Comparison of ENCODE assay signal across 9 cellular contexts in the genomic region with DNA sequence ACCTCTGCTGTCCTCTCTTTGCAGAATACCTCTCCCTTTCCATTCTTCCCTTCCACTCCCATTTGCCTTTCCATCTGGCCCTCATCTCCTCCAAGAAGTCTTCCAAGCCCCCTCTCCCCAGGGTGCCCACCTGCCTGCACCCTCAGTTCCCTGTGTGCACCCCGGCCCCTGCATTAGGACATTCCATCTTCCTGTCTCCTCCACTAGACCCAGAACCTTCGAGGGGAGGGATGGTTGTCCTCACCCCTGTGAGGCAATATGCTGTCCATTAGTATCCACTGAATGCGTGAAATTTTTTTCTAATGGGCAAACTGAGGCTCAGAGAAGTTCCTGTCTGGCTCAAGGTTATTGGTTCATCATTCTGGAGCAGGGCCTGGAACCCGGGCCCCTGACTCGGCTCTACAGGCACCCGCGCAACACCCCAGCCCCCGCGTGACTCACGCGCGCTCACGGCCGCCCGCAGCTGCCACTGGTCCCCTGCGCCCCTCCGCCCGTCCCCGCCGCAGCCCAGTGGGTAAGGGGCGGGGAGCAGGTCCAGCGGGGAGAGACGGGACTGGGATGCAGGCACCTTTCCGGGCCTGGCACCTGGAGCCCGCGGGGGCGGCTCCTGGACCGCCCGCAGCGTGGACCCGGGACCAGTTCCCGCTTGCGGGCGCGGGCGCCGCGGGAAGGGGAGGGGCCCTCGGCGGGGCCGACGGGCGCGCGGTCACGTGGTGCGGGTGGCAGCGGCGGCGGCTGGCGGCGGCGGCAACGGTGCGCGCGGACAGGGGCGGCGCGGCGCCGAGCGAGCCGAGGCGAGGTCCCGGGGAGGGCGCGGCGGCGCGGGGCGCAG. TPM values are rescaled to one million over a fixed set of nuclear protein-coding genes. Genes with fewer than 3 reads are reported as not detected.
A peak's percentile ranks its signal among the peaks of the same experiment; 100 is the strongest.
DNase-seq lines count a peak whose midpoint lies in the region; ATAC-seq, FAIRE-seq and TF ChIP-seq lines count a peak whose summit lies in the region.
"Had no signal": no experiment of that assay in that cellular context is flagged by ENCODE, and none has a peak within 500 bp of the region (broad histone marks: within the 10 kb centered on the region; RNA-seq: fewer than 3 reads in every experiment).

No MANE protein-coding gene starts in this region.

- ATAC-seq in activated T-helper 17 cell treated with anti-CD3 and anti-CD28 coated beads, Interleukin-2, amount 50 U/mL, for 72 hours (replicated peaks) = peak; percentile 71

- H3K27me3 ChIP-seq in parathyroid adenoma (ENCODE audit: control insufficient read depth, insufficient read depth, low read length) = no peaks in the 10 kb centered on the region

- H3K4me2 ChIP-seq in parathyroid adenoma (ENCODE audit: low read length) = peak overlapping the region; percentile 52

- H3K4me3 ChIP-seq in GM12864 (ENCODE audit: low read depth, low read length) (peak overlapping the region; percentile 61), parathyroid adenoma (ENCODE audit: low read depth, low read length) (peak overlapping the region; percentile 30)

- H3K27me3 Mint-ChIP-seq in activated T-helper 17 cell treated with anti-CD3 and anti-CD28 coated beads, Interleukin-2, amount 50 U/mL, for 72 hours = peaks cover 17% of the 10 kb centered on the region

- H3K36me3 ChIP-seq in parathyroid adenoma (ENCODE audit: control insufficient read depth, insufficient read depth, low read length) = no peaks in the 10 kb centered on the region

- DNase-seq in GM12864 (ENCODE audit: low read depth) (no peak), NCI-H2227 treated with DMSO at 0.1 percent for 48 hours (lab: John Stamatoyannopoulos, UW) (peak; percentile 9), frontal cortex (ENCODE audit: low spot score in 2 of 2) (peak; percentile 86 to 91), H54 (ENCODE audit: insufficient read length, low spot score) (no peak), HT-29 (ENCODE audit: low spot score) (no peak), ureter (ENCODE audit: low spot score) (no peak)

- no peaks in the 10 kb centered on the region for H3K9me3 Mint-ChIP-seq in activated T-helper 17 cell treated with anti-CD3 and anti-CD28 coated beads, Interleukin-2, amount 50 U/mL, for 72 hours

- no peak for TF ChIP-seq CTCF in GM12864 (IDR thresholded peaks at IDR 0.05; ENCODE audit: low read depth, low read length, missing control alignments)
- no peak for TF ChIP-seq CTCF in parathyroid adenoma (IDR thresholded peaks at IDR 0.05)

- TF ChIP-seq POLR2A in H54 (IDR thresholded peaks at IDR 0.05; ENCODE audit: low read depth, low read length) = no peak

- peak overlapping the region; percentile 73 for H3K4me3 Mint-ChIP-seq in activated T-helper 17 cell treated with anti-CD3 and anti-CD28 coated beads, Interleukin-2, amount 50 U/mL, for 72 hours

- H3K9me3 ChIP-seq in parathyroid adenoma (ENCODE audit: control insufficient read depth, low read length) = no peaks in the 10 kb centered on the region

- H3K9ac ChIP-seq in parathyroid adenoma = no peak overlapping the region

- H3K4me1 ChIP-seq in parathyroid adenoma = no peaks in the 10 kb centered on the region

- no peaks in the 10 kb centered on the region for H3K79me2 ChIP-seq in parathyroid adenoma

- no peaks in the 10 kb centered on the region for H3K36me3 Mint-ChIP-seq in activated T-helper 17 cell treated with anti-CD3 and anti-CD28 coated beads, Interleukin-2, amount 50 U/mL, for 72 hours (ENCODE audit: low read depth)

- peak overlapping the region; percentile 69 for H2AFZ ChIP-seq in parathyroid adenoma

- no peak overlapping the region for H3K27ac Mint-ChIP-seq in activated T-helper 17 cell treated with anti-CD3 and anti-CD28 coated beads, Interleukin-2, amount 50 U/mL, for 72 hours

- no peak overlapping the region for H3K27ac ChIP-seq in parathyroid adenoma

- H3K4me1 Mint-ChIP-seq in activated T-helper 17 cell treated with anti-CD3 and anti-CD28 coated beads, Interleukin-2, amount 50 U/mL, for 72 hours = peaks cover 10% of the 10 kb centered on the region

- FAIRE-seq in frontal cortex (lab: Jason Lieb, UNC) = no peak
- FAIRE-seq in H54 (lab: Jason Lieb, UNC) = no peak

RNA-seq across cellular contexts. Expression of a gene that starts 7.0 kb away (rescaled TPM):
- total RNA-seq in activated T-helper 17 cell treated with anti-CD3 and anti-CD28 coated beads, Interleukin-2, amount 50 U/mL, for 72 hours = 1 to 10 TPM; 2.1 to 4.1 TPM
- total RNA-seq in frontal cortex (123 TPM), ureter (0.99 TPM)
- 0.03 TPM in 1 of 2 replicates, not detected in the other for total RNA-seq in HT-29 (2014; rRNA removed; shearing (Covaris generic))

RNA-seq across cellular contexts. Expression of a gene that starts 22.3 kb away (rescaled TPM):
- 1 to 10 TPM in 1 of 2 donors, under 1 TPM in 1; 0.50 to 2.1 TPM for total RNA-seq in activated T-helper 17 cell treated with anti-CD3 and anti-CD28 coated beads, Interleukin-2, amount 50 U/mL, for 72 hours
- total RNA-seq in frontal cortex (4.5 TPM), ureter (4.2 TPM)
- not detected in 2 replicates for total RNA-seq in HT-29 (2014; rRNA removed; shearing (Covaris generic))

RNA-seq across cellular contexts. Expression of a gene that starts 29.3 kb away (rescaled TPM):
- 10 to 100 TPM; 62.3 to 90.5 TPM for total RNA-seq in activated T-helper 17 cell treated with anti-CD3 and anti-CD28 coated beads, Interleukin-2, amount 50 U/mL, for 72 hours
- 3.7 TPM for total RNA-seq in frontal cortex
- total RNA-seq in HT-29 (2014; rRNA removed; shearing (Covaris generic)) = 130 and 140 TPM in 2 replicates
- total RNA-seq in ureter = 1.2 TPM

RNA-seq across cellular contexts. Expression of a gene that starts 49.7 kb away (rescaled TPM):
- total RNA-seq in activated T-helper 17 cell treated with anti-CD3 and anti-CD28 coated beads, Interleukin-2, amount 50 U/mL, for 72 hours = 1 to 10 TPM; 2.7 to 7.7 TPM
- total RNA-seq in frontal cortex (under 0.01 TPM), ureter (0.36 TPM)
- total RNA-seq in HT-29 (2014; rRNA removed; shearing (Covaris generic)) = 0.08 and 0.51 TPM in 2 replicates
- total RNA-seq: subcutaneous adipose tissue had no signal

Comparison
In these comparisons a context has a peak if more than half of its experiments do, and no peak if none do; other contexts are left out.
1. DNase-seq: peak in NCI-H2227 treated with DMSO at 0.1 percent for 48 hours (single experiment) and frontal cortex (2 of 2); none in GM12864 (single experiment), H54 (single experiment), HT-29 (single experiment) and ureter (single experiment).
2. RNA of a gene that starts 7.0 kb away (total RNA-seq): 123 TPM in frontal cortex (single experiment); 2.1 to 4.1 TPM in activated T-helper 17 cell treated with anti-CD3 and anti-CD28 coated beads, Interleukin-2, amount 50 U/mL, for 72 hours, 0.99 TPM in ureter (single experiment) and 0.03 TPM in HT-29; every median in the first group is over 10 times any median in the second.